Comparison of ENCODE assay signal across 15 cellular contexts in genomic region chr16:84391151-84391873, GRCh38. TPM values are rescaled to one million over a fixed set of nuclear protein-coding genes. Genes with fewer than 3 reads are reported as not detected.
DNase-seq lines count a peak whose midpoint lies in the region; ATAC-seq, FAIRE-seq and TF ChIP-seq lines count a peak whose summit lies in the region.
"Had no signal": no experiment of that assay in that cellular context is flagged by ENCODE, and none has a peak within 500 bp of the region (broad histone marks: within the 10 kb centered on the region; RNA-seq: fewer than 3 reads in every experiment).

No MANE protein-coding gene starts in this region.

- ATAC-seq in GM18502 (IDR thresholded peaks at IDR 0.05; ENCODE audit: poor library complexity, unreplicated experiment) (no peak), HG03196 (IDR thresholded peaks at IDR 0.05; ENCODE audit: unreplicated experiment) (no peak)

- no peaks in the 10 kb centered on the region for H4K20me1 ChIP-seq in BLaER1
- no peaks in the 10 kb centered on the region for H4K20me1 ChIP-seq in astrocyte (ENCODE audit: insufficient read depth, low read length)

- no peak for FAIRE-seq in astrocyte (lab: Jason Lieb, UNC)
- FAIRE-seq in RCC 7860 (lab: Jason Lieb, UNC) = no peak

- H3K9ac ChIP-seq in BLaER1 = no peak overlapping the region
- peak overlapping the region; percentile 42 for H3K9ac ChIP-seq in astrocyte (ENCODE audit: low read length)

- no peak overlapping the region for H3K4me3 Mint-ChIP-seq in astrocyte (ENCODE audit: unreplicated experiment)
- H3K4me3 Mint-ChIP-seq: HFFc6 had no signal

- H3K36me3 ChIP-seq in BLaER1 = no peaks in the 10 kb centered on the region
- H3K36me3 ChIP-seq in astrocyte (ENCODE audit: insufficient read depth, low read length) = no peaks in the 10 kb centered on the region

- H3K9me3 Mint-ChIP-seq in astrocyte (ENCODE audit: unreplicated experiment) = peaks cover 7% of the 10 kb centered on the region

- H3K9me3 ChIP-seq in BLaER1 (peaks cover 1% of the 10 kb centered on the region; the same call in 1 of the 2 replicates), astrocyte (ENCODE audit: insufficient read depth, low read depth, low read length) (no peaks in the 10 kb centered on the region)
- H3K9me3 ChIP-seq: testis had no signal

- TF ChIP-seq CTCF in astrocyte (IDR thresholded peaks at IDR 0.05; ENCODE audit: insufficient read depth, low read depth, low read length) = no peak
- no peak for TF ChIP-seq CTCF in foreskin fibroblast (IDR thresholded peaks at IDR 0.05; ENCODE audit: low read depth, low read length)
- TF ChIP-seq CTCF in GM10266 (IDR thresholded peaks at IDR 0.05; ENCODE audit: control insufficient read depth, insufficient read depth, low read depth, missing control alignments) = no peak

- H3K4me1 ChIP-seq in BLaER1 (peaks cover 14% of the 10 kb centered on the region), astrocyte (ENCODE audit: insufficient read depth, low read length) (no peaks in the 10 kb centered on the region)

- peak overlapping the region; percentile 62 for H2AFZ ChIP-seq in astrocyte (ENCODE audit: low read depth, low read length)

- H3K4me2 ChIP-seq in BLaER1 = peak overlapping the region; percentile 31
- H3K4me2 ChIP-seq in astrocyte (ENCODE audit: low read length) = peak overlapping the region; percentile 79

- peaks cover 24% of the 10 kb centered on the region for H3K27me3 Mint-ChIP-seq in astrocyte (ENCODE audit: low read depth, unreplicated experiment)

- peaks cover 4% of the 10 kb centered on the region for H3K4me1 Mint-ChIP-seq in astrocyte (ENCODE audit: low read depth, unreplicated experiment)

- DNase-seq in astrocyte (ENCODE audit: low read depth) = peak; percentile 15
- DNase-seq in foreskin fibroblast = peak; percentile 2 to 66
- peak; percentile 15 for DNase-seq in occipital lobe (lab: John Stamatoyannopoulos, UW)
- no peak for DNase-seq in GM10266 (ENCODE audit: extremely low spot score)
- no peak for DNase-seq in RCC 7860 (ENCODE audit: low spot score)
- DNase-seq: activated CD4-positive, alpha-beta T cell treated with anti-CD3 and anti-CD28 coated beads, Interleukin-2, amount 50 U/mL, for 1 hour; HFFc6; mesendoderm; NCI-H774; testis had no signal

- H3K27me3 ChIP-seq in BLaER1 (no peaks in the 10 kb centered on the region), astrocyte (ENCODE audit: insufficient read depth, low read length) (peaks cover 3% of the 10 kb centered on the region)
- H3K27me3 ChIP-seq: testis had no signal

- no peaks in the 10 kb centered on the region for H3K36me3 Mint-ChIP-seq in astrocyte (ENCODE audit: low read depth, unreplicated experiment)

- no peaks in the 10 kb centered on the region for H3K79me2 ChIP-seq in astrocyte (ENCODE audit: insufficient read depth, low read length)

- no peak overlapping the region for H3K27ac Mint-ChIP-seq in astrocyte (ENCODE audit: unreplicated experiment)
- H3K27ac Mint-ChIP-seq: HFFc6 had no signal

- no peak overlapping the region for H3K4me3 ChIP-seq in BLaER1
- no peak overlapping the region for H3K4me3 ChIP-seq in astrocyte (ENCODE audit: insufficient read depth, low read depth, low read length)
- H3K4me3 ChIP-seq in foreskin fibroblast (ENCODE audit: low read depth in 1 of 2, low read length in 2 of 2) = no peak overlapping the region

- H3K27ac ChIP-seq in BLaER1 (no peak overlapping the region), astrocyte (ENCODE audit: low read depth, low read length) (no peak overlapping the region)
- H3K27ac ChIP-seq: RWPE1, testis had no signal

RNA-seq across cellular contexts. Expression of gene ATP2C2, which starts 23.0 kb away (rescaled TPM):
- total RNA-seq in astrocyte (0.29 and 0.41 TPM in 2 replicates), occipital lobe (7.0 TPM)
- total RNA-seq: HFFc6; T-helper 2 cell treated with Interferon-gamma antibody and Interleukin-4, amounts not matched to agents 100 ng/mL and 5 ng/mL, for 36 hours had no signal

Comparison
In these comparisons a context has a peak if more than half of its experiments do, and no peak if none do; other contexts are left out.
1. DNase-seq: peak in astrocyte (single experiment), foreskin fibroblast (2 of 2) and occipital lobe (single experiment); none in GM10266 (single experiment) and RCC 7860 (single experiment).